ENCODE assay signal across 22 cellular contexts in the genomic region with DNA sequence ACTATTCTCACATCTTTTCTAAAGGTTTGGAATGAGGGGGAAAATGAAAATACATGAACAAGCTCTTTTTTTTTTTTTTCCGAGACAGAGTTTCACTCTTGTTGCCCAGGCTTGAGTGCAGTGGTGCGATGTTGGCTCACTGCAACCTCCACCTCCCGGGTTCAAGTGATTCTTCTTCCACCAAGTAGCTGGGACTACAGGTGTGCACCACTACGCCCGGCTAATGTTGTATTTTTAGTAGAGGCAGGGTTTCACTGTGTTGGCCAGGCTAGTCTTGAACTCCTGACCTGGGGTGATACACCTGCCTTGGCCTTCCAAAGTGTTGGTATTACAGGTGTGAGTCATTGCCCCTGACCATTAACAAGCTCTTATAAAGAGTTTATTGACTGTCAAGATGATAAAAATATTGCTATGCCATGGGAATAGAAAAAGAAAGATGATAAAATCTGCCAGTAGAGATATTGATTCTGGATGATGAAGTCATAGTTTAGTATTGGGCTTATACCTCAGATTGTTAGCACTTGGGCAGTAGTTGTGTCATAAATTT. TPM values are rescaled to one million over a fixed set of nuclear protein-coding genes. Genes with fewer than 3 reads are reported as not detected.
DNase-seq lines count a peak whose midpoint lies in the region; TF ChIP-seq lines count a peak whose summit lies in the region.
"Had no signal": no experiment of that assay in that cellular context is flagged by ENCODE, and none has a peak within 500 bp of the region (broad histone marks: within the 10 kb centered on the region; RNA-seq: fewer than 3 reads in every experiment).

No MANE protein-coding gene starts in this region.

- H3K9me3 ChIP-seq in neutrophil = no peaks in the 10 kb centered on the region
- H3K9me3 ChIP-seq in stomach = no peaks in the 10 kb centered on the region
- H3K9me3 ChIP-seq: SJSA1 had no signal

- H3K4me1 Mint-ChIP-seq in activated T-cell treated with anti-CD3 and anti-CD28 coated beads, Interleukin-2, amount 50 U/mL, for 24 hours (ENCODE audit: low read depth) = peaks cover 42% of the 10 kb centered on the region
- H3K4me1 Mint-ChIP-seq in activated T-helper 2 cell treated with anti-CD3 and anti-CD28 coated beads, Interferon-gamma antibody, Interleukin-2, Interleukin-4, amounts not matched to agents 10 μg/mL and 5 μg/mL and 100 μg/mL, durations not matched to agents 14 hours and 24 hours and 36 hours (ENCODE audit: low read depth) = peaks cover 38% of the 10 kb centered on the region

- peak overlapping the region; percentile 51 for H3K4me2 ChIP-seq in KMS-11

- no peak for DNase-seq in activated T-cell treated with anti-CD3 and anti-CD28 coated beads, Interleukin-2, amount 50 U/mL, for 24 hours
- no peak for DNase-seq in activated T-cell treated with anti-CD3 and anti-CD28 coated beads, Interleukin-2, amount 50 U/mL, for 1 hour
- DNase-seq in activated T-helper 2 cell treated with anti-CD3 and anti-CD28 coated beads, Interferon-gamma antibody, Interleukin-2, Interleukin-4, amounts not matched to agents 10 μg/mL and 5 μg/mL and 100 μg/mL, durations not matched to agents 14 hours and 24 hours and 36 hours (ENCODE audit: low spot score) = no peak
- DNase-seq in NCI-H2171 (lab: John Stamatoyannopoulos, UW) (no peak), stomach (no peak)
- no peak for DNase-seq in activated CD8-positive, alpha-beta memory T cell treated with anti-CD3 and anti-CD28 coated beads, Interleukin-2, amount 50 U/mL, for 4 hours
- DNase-seq: GM23248; H7; NCI-H1092 treated with DMSO at 0.1 percent for 48 hours; NCI-H1436; NCI-H187 treated with DMSO at 0.1 percent for 48 hours; NCI-H524; NCI-H748 treated with DMSO at 0.1 percent for 48 hours; NK-92 treated with Interleukin-12 subunit alpha and Interleukin-12 subunit beta, amount 100 ng/mL, for 24 hours; Right ventricle myocardium superior; RPMI8226 had no signal

- H3K27ac ChIP-seq in KMS-11 (no peak overlapping the region; the same call in 1 of the 2 replicates), neutrophil (peak overlapping the region; percentile 0), stomach (no peak overlapping the region)
- H3K27ac ChIP-seq: GM23248, HL-60, SJSA1 had no signal

- H2AFZ ChIP-seq in KMS-11 (ENCODE audit: low read depth) = no peak overlapping the region
- H2AFZ ChIP-seq: GM23248 had no signal

- H3K27me3 ChIP-seq in KMS-11 (ENCODE audit: insufficient read depth, low read depth) (no peaks in the 10 kb centered on the region), neutrophil (no peaks in the 10 kb centered on the region), stomach (no peaks in the 10 kb centered on the region)
- H3K27me3 ChIP-seq: SJSA1 had no signal

- H3K4me3 Mint-ChIP-seq in activated T-cell treated with anti-CD3 and anti-CD28 coated beads, Interleukin-2, amount 50 U/mL, for 24 hours = no peak overlapping the region
- H3K4me3 Mint-ChIP-seq in activated T-helper 2 cell treated with anti-CD3 and anti-CD28 coated beads, Interferon-gamma antibody, Interleukin-2, Interleukin-4, amounts not matched to agents 10 μg/mL and 5 μg/mL and 100 μg/mL, durations not matched to agents 14 hours and 24 hours and 36 hours (ENCODE audit: low read depth) = no peak overlapping the region
- H3K4me3 Mint-ChIP-seq: IgD-negative memory B cell had no signal

- H3K27ac Mint-ChIP-seq in activated T-cell treated with anti-CD3 and anti-CD28 coated beads, Interleukin-2, amount 50 U/mL, for 24 hours = peak overlapping the region; percentile 81
- peak overlapping the region; percentile 20 for H3K27ac Mint-ChIP-seq in activated T-helper 2 cell treated with anti-CD3 and anti-CD28 coated beads, Interferon-gamma antibody, Interleukin-2, Interleukin-4, amounts not matched to agents 10 μg/mL and 5 μg/mL and 100 μg/mL, durations not matched to agents 14 hours and 24 hours and 36 hours

- peaks cover 93% of the 10 kb centered on the region for H3K36me3 Mint-ChIP-seq in activated T-cell treated with anti-CD3 and anti-CD28 coated beads, Interleukin-2, amount 50 U/mL, for 24 hours (ENCODE audit: low read depth)
- H3K36me3 Mint-ChIP-seq in activated T-helper 2 cell treated with anti-CD3 and anti-CD28 coated beads, Interferon-gamma antibody, Interleukin-2, Interleukin-4, amounts not matched to agents 10 μg/mL and 5 μg/mL and 100 μg/mL, durations not matched to agents 14 hours and 24 hours and 36 hours (ENCODE audit: low read depth) = peaks cover 85% of the 10 kb centered on the region

- H3K27me3 Mint-ChIP-seq in activated T-cell treated with anti-CD3 and anti-CD28 coated beads, Interleukin-2, amount 50 U/mL, for 24 hours = no peaks in the 10 kb centered on the region
- H3K27me3 Mint-ChIP-seq in activated T-helper 2 cell treated with anti-CD3 and anti-CD28 coated beads, Interferon-gamma antibody, Interleukin-2, Interleukin-4, amounts not matched to agents 10 μg/mL and 5 μg/mL and 100 μg/mL, durations not matched to agents 14 hours and 24 hours and 36 hours (ENCODE audit: low read depth) = no peaks in the 10 kb centered on the region
- H3K27me3 Mint-ChIP-seq: IgD-negative memory B cell had no signal

- WGBS in stomach, 5 donors = 89 to 96% (median 95%) methylated on average over 5 of the region's 5 CpGs

- H4K20me1 ChIP-seq in KMS-11 (ENCODE audit: insufficient read depth) = no peaks in the 10 kb centered on the region

- no peaks in the 10 kb centered on the region for H3K36me3 ChIP-seq in KMS-11 (ENCODE audit: insufficient read depth)
- peaks cover 53% of the 10 kb centered on the region for H3K36me3 ChIP-seq in neutrophil
- H3K36me3 ChIP-seq in stomach = peaks cover 42 to 97% (median 91%) of the 10 kb centered on the region in 4 donors

- H3K4me3 ChIP-seq in KMS-11 (IDR thresholded peaks at IDR 0.05; ENCODE audit: insufficient read depth, low read depth, low read length) (no peak overlapping the region), neutrophil (ENCODE audit: low read depth in 1 of 2, low read length in 1 of 2) (no peak overlapping the region), stomach (no peak overlapping the region)
- H3K4me3 ChIP-seq: GM23248, SJSA1 had no signal

- 0 out of 2 replicates have a peak, but pooled peaks cover 6% of the 10 kb centered on the region for H3K79me2 ChIP-seq in KMS-11 (ENCODE audit: insufficient read depth, low read depth)

- intact Hi-C loops in activated T-helper 2 cell treated with anti-CD3 and anti-CD28 coated beads, Interferon-gamma antibody, Interleukin-2, Interleukin-4, amounts not matched to agents 10 μg/mL and 5 μg/mL and 100 μg/mL, durations not matched to agents 14 hours and 24 hours and 36 hours (cut with micrococcal nuclease) = no loop called here
- intact Hi-C loops in stomach (cut with DNase I; ENCODE audit: low total_unique reads) = no loop called here

- TF ChIP-seq CTCF in KMS-11 (conservative IDR thresholded peaks at IDR 0.05; ENCODE audit: low read depth, low read length) (no peak), neutrophil (IDR thresholded peaks at IDR 0.05) (no peak), stomach (IDR thresholded peaks at IDR 0.05) (no peak)

- H3K4me1 ChIP-seq in KMS-11 (ENCODE audit: low read depth, poor library complexity, severe bottlenecking) (peaks cover 94% of the 10 kb centered on the region), neutrophil (ENCODE audit: control insufficient read depth in 1 of 2, insufficient read depth in 1 of 2, low read depth in 1 of 2, low read length in 1 of 2) (peaks cover 7 to 18% of the 10 kb centered on the region in 2 experiments), stomach (peaks cover 0 to 8% (median 2%) of the 10 kb centered on the region in 4 donors)

- no peak for TF ChIP-seq POLR2A in stomach (IDR thresholded peaks at IDR 0.05)

- no peaks in the 10 kb centered on the region for H3K9me3 Mint-ChIP-seq in activated T-cell treated with anti-CD3 and anti-CD28 coated beads, Interleukin-2, amount 50 U/mL, for 24 hours
- no peaks in the 10 kb centered on the region for H3K9me3 Mint-ChIP-seq in activated T-helper 2 cell treated with anti-CD3 and anti-CD28 coated beads, Interferon-gamma antibody, Interleukin-2, Interleukin-4, amounts not matched to agents 10 μg/mL and 5 μg/mL and 100 μg/mL, durations not matched to agents 14 hours and 24 hours and 36 hours
- H3K9me3 Mint-ChIP-seq: IgD-negative memory B cell had no signal

- H3K9ac ChIP-seq in KMS-11 = no peak overlapping the region
- H3K9ac ChIP-seq: GM23248 had no signal

- no peak for TF ChIP-seq EP300 in stomach (IDR thresholded peaks at IDR 0.05)

RNA-seq across cellular contexts. Expression of a gene that starts 36.6 kb away (rescaled TPM):
- total RNA-seq in activated T-helper 2 cell treated with anti-CD3 and anti-CD28 coated beads, Interferon-gamma antibody, Interleukin-2, Interleukin-4, amounts not matched to agents 10 μg/mL and 5 μg/mL and 100 μg/mL, durations not matched to agents 14 hours and 24 hours and 36 hours = 0.43 and 2.2 TPM in 2 replicates
- 1 to 10 TPM; 1.0 to 4.7 (median 3.2) TPM for total RNA-seq in stomach
- polyA plus RNA-seq in stomach = 1 to 10 TPM; 1.7 to 6.1 (median 2.1) TPM
- total RNA-seq: A172 had no signal

RNA-seq across cellular contexts. Expression of a gene that starts 53.1 kb away (rescaled TPM):
- total RNA-seq in activated T-helper 2 cell treated with anti-CD3 and anti-CD28 coated beads, Interferon-gamma antibody, Interleukin-2, Interleukin-4, amounts not matched to agents 10 μg/mL and 5 μg/mL and 100 μg/mL, durations not matched to agents 14 hours and 24 hours and 36 hours = 18.6 and 20.0 TPM in 2 replicates
- total RNA-seq in stomach = 10 to 100 TPM in 4 of 5 donors, under 1 TPM in 1; 0.58 to 55.6 (median 17.2) TPM
- polyA plus RNA-seq in stomach = 1 to 10 TPM; 3.3 to 4.9 (median 3.7) TPM
